In genomic region chr1:108082006-108082405, GRCh38 we compare ENCODE assay signal across 15 cellular contexts.
DNase-seq lines count a peak whose midpoint lies in the region; ATAC-seq lines count a peak whose summit lies in the region.
"Had no signal": no experiment of that assay in that cellular context is flagged by ENCODE, and none has a peak within 500 bp of the region (broad histone marks: within the 10 kb centered on the region; RNA-seq: fewer than 3 reads in every experiment).

No MANE protein-coding gene starts in this region.

- no peak overlapping the region for H3K4me3 Mint-ChIP-seq in stimulated activated naive CD8-positive, alpha-beta T cell treated with anti-CD3 and anti-CD28 coated beads, Interleukin-15, Interleukin-2, amounts not matched to agents 100 ng/mL and 50 ng/mL, for 24 hours
- H3K4me3 Mint-ChIP-seq in stimulated activated naive CD8-positive, alpha-beta T cell treated with anti-CD3 and anti-CD28 coated beads, Interleukin-15, amount 100 ng/mL, for 72 hours, result peak overlapping the region in 1 of 2 donors; percentile 7
- H3K4me3 Mint-ChIP-seq in activated naive CD8-positive, alpha-beta T cell treated with anti-CD3 and anti-CD28 coated beads for 36 hours, result no peak overlapping the region
- H3K4me3 Mint-ChIP-seq: activated B cell treated with CpG ODN at 0.5 μM for 24 hours had no signal

- no peaks in the 10 kb centered on the region for H3K36me3 Mint-ChIP-seq in stimulated activated naive CD8-positive, alpha-beta T cell treated with anti-CD3 and anti-CD28 coated beads, Interleukin-15, Interleukin-2, amounts not matched to agents 100 ng/mL and 50 ng/mL, for 24 hours (ENCODE audit: low read depth)
- peaks cover 11% of the 10 kb centered on the region for H3K36me3 Mint-ChIP-seq in activated naive CD8-positive, alpha-beta T cell treated with anti-CD3 and anti-CD28 coated beads for 36 hours

- peaks cover 4% of the 10 kb centered on the region for H3K9me3 Mint-ChIP-seq in stimulated activated naive CD8-positive, alpha-beta T cell treated with anti-CD3 and anti-CD28 coated beads, Interleukin-15, Interleukin-2, amounts not matched to agents 100 ng/mL and 50 ng/mL, for 24 hours
- H3K9me3 Mint-ChIP-seq in stimulated activated naive CD8-positive, alpha-beta T cell treated with anti-CD3 and anti-CD28 coated beads, Interleukin-15, amount 100 ng/mL, for 72 hours, result no peaks in the 10 kb centered on the region
- peaks cover 6% of the 10 kb centered on the region for H3K9me3 Mint-ChIP-seq in activated naive CD8-positive, alpha-beta T cell treated with anti-CD3 and anti-CD28 coated beads for 36 hours
- H3K9me3 Mint-ChIP-seq: activated B cell treated with CpG ODN at 0.5 μM for 24 hours had no signal

- H3K27ac Mint-ChIP-seq in stimulated activated naive CD8-positive, alpha-beta T cell treated with anti-CD3 and anti-CD28 coated beads, Interleukin-15, Interleukin-2, amounts not matched to agents 100 ng/mL and 50 ng/mL, for 24 hours, result peak overlapping the region; percentile 94
- peak overlapping the region in 1 of 2 donors; percentile 52 for H3K27ac Mint-ChIP-seq in stimulated activated naive CD8-positive, alpha-beta T cell treated with anti-CD3 and anti-CD28 coated beads, Interleukin-15, amount 100 ng/mL, for 72 hours
- H3K27ac Mint-ChIP-seq in activated naive CD8-positive, alpha-beta T cell treated with anti-CD3 and anti-CD28 coated beads for 36 hours, result peak overlapping the region; percentile 85
- H3K27ac Mint-ChIP-seq: activated B cell treated with CpG ODN at 0.5 μM for 24 hours had no signal

- ATAC-seq in stimulated activated naive CD8-positive, alpha-beta T cell treated with anti-CD3 and anti-CD28 coated beads, Interleukin-15, amount 100 ng/mL, for 72 hours, result no peak
- ATAC-seq: HepG2, SK-N-SH treated with all-trans-retinoic acid at 6 μM for 48 hours had no signal

- H3K4me1 Mint-ChIP-seq in stimulated activated naive CD8-positive, alpha-beta T cell treated with anti-CD3 and anti-CD28 coated beads, Interleukin-15, Interleukin-2, amounts not matched to agents 100 ng/mL and 50 ng/mL, for 24 hours (ENCODE audit: low read depth), result peaks cover 74% of the 10 kb centered on the region
- peaks cover 60% of the 10 kb centered on the region for H3K4me1 Mint-ChIP-seq in stimulated activated naive CD8-positive, alpha-beta T cell treated with anti-CD3 and anti-CD28 coated beads, Interleukin-15, amount 100 ng/mL, for 72 hours
- peaks cover 59% of the 10 kb centered on the region for H3K4me1 Mint-ChIP-seq in activated naive CD8-positive, alpha-beta T cell treated with anti-CD3 and anti-CD28 coated beads for 36 hours

- no peaks in the 10 kb centered on the region for H3K27me3 Mint-ChIP-seq in stimulated activated naive CD8-positive, alpha-beta T cell treated with anti-CD3 and anti-CD28 coated beads, Interleukin-15, Interleukin-2, amounts not matched to agents 100 ng/mL and 50 ng/mL, for 24 hours
- H3K27me3 Mint-ChIP-seq in stimulated activated naive CD8-positive, alpha-beta T cell treated with anti-CD3 and anti-CD28 coated beads, Interleukin-15, amount 100 ng/mL, for 72 hours, result no peaks in the 10 kb centered on the region
- no peaks in the 10 kb centered on the region for H3K27me3 Mint-ChIP-seq in activated naive CD8-positive, alpha-beta T cell treated with anti-CD3 and anti-CD28 coated beads for 36 hours
- H3K27me3 Mint-ChIP-seq: activated B cell treated with CpG ODN at 0.5 μM for 24 hours had no signal

- no peak for DNase-seq in stimulated activated naive CD8-positive, alpha-beta T cell treated with anti-CD3 and anti-CD28 coated beads, Interleukin-15, amount 100 ng/mL, for 72 hours
- no peak for DNase-seq in activated naive CD8-positive, alpha-beta T cell treated with anti-CD3 and anti-CD28 coated beads for 36 hours
- DNase-seq in inferior parietal cortex (ENCODE audit: extremely low spot score) (peak; percentile 11), superior temporal gyrus (ENCODE audit: extremely low spot score) (peak; percentile 18), RKO (ENCODE audit: low spot score) (no peak), cortex of kidney (lab: John Stamatoyannopoulos, UW) (no peak), COLO668 (lab: John Stamatoyannopoulos, UW; ENCODE audit: unreplicated experiment) (no peak)
- DNase-seq: activated B cell treated with CpG ODN at 0.5 μM for 24 hours, aorta, NCI-H1105 treated with DMSO at 0.1 percent for 48 hours, NCI-H226, PC-3 had no signal

Comparison
In these comparisons a context has a peak if more than half of its experiments do, and no peak if none do; other contexts are left out.
1. DNase-seq: peak in inferior parietal cortex (single experiment) and superior temporal gyrus (single experiment); none in stimulated activated naive CD8-positive, alpha-beta T cell treated with anti-CD3 and anti-CD28 coated beads, Interleukin-15, amount 100 ng/mL, for 72 hours (0 of 2), activated naive CD8-positive, alpha-beta T cell treated with anti-CD3 and anti-CD28 coated beads for 36 hours (single experiment), RKO (single experiment), cortex of kidney (single experiment) and COLO668 (single experiment).